8 cellular contexts compared by ENCODE assay signal in the genomic region with DNA sequence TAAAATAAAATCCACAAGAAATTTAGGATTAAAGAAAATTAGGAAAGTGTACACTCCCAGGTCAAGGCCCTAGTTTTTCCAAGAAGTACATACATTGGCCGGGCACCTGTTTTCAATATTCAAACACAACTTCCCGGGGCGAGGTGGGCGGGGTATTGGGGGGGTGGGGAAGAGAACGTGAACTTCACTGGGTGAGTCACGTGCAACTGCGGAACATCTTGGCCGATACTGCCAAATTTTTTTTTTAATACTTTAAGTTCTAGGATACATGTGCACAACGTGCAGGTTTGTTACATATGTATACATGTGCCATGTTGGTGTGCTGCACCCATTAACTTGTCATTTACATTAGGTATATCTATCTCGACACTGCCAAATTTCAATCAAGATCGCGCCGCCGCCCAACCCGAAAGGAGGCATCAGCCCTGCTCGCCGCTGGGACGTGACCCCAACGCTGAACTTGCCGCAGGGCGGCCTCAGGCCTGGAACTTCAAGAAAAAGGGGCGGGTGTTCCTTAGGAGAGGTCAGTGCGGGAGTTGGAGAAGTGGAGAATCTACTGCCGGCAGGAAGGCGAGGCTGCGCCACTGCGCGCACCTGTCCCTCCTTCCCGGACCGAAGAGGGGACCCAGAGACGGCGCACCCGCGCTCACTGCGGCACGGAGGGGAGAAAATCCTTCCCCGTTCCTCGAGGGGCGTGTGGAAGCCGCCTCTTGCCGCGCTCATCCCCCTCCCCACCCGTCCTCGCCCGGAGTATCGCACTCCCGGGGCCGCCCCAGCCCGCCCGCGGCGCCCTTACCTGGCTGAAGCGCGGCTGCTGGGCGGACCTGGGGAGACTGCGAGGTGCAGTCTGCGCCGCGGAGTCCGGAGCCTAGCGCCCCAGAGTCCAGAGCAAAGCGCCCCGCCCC. TPM values are rescaled to one million over a fixed set of nuclear protein-coding genes. Genes with fewer than 3 reads are reported as not detected.
DNase-seq lines count a peak whose midpoint lies in the region; ATAC-seq and TF ChIP-seq lines count a peak whose summit lies in the region.

A gene (minus strand): TSS at position 883 of the 905 bp plus-strand sequence. CDS start 41,224 bp downstream, outside the sequence.

- intact Hi-C loops in A673 (cut with micrococcal nuclease; ENCODE audit: unreplicated experiment), result no loop called here
- intact Hi-C loops in aorta (cut with DNase I), result no loop called here

- peaks cover 4% of the 10 kb centered on the region for H3K36me3 Mint-ChIP-seq in activated T-cell treated with anti-CD3 and anti-CD28 coated beads, Interleukin-2, amount 50 U/mL, for 24 hours (ENCODE audit: low read depth)
- H3K36me3 Mint-ChIP-seq in osteocyte (ENCODE audit: unreplicated experiment), result no peaks in the 10 kb centered on the region

- peak within 1 kb of the TSS; percentile 91 for H3K4me3 Mint-ChIP-seq in activated T-cell treated with anti-CD3 and anti-CD28 coated beads, Interleukin-2, amount 50 U/mL, for 24 hours
- peak within 1 kb of the TSS; percentile 81 for H3K4me3 Mint-ChIP-seq in osteocyte (ENCODE audit: unreplicated experiment)

- POLR2A ChIA-PET in A673 (lab: Charles Lee; ENCODE audit: low non-redundant PET), result no interaction called here

- 11 to 28% methylated on average over 4 to 9 of the region's 63 CpGs for WGBS in gastroesophageal sphincter (ENCODE audit: low coverage in 1 of 2), 2 donors
- 5% methylated on average over 45 to 63 of the region's 63 CpGs for WGBS in aorta, 2 donors

- no peak for TF ChIP-seq EP300 in gastroesophageal sphincter (IDR thresholded peaks at IDR 0.05)

- DNase-seq in A673 (ENCODE audit: low spot score) (peak; percentile 56), NCI-H510A (lab: John Stamatoyannopoulos, UW) (peak; percentile 63), osteocyte (ENCODE audit: extremely low spot score, unreplicated experiment) (no peak), aorta (peak; percentile 80 to 84)
- no peak for DNase-seq in activated T-cell treated with anti-CD3 and anti-CD28 coated beads, Interleukin-2, amount 50 U/mL, for 24 hours

- ATAC-seq in GM18505 (IDR thresholded peaks at IDR 0.05; ENCODE audit: unreplicated experiment) (peak; percentile 22), HG02885 (IDR thresholded peaks at IDR 0.05; ENCODE audit: poor library complexity, unreplicated experiment) (peak; percentile 32), gastroesophageal sphincter (peak; percentile 64), aorta (ENCODE audit: low FRiP score) (peak; percentile 70)

- H3K27ac Mint-ChIP-seq in activated T-cell treated with anti-CD3 and anti-CD28 coated beads, Interleukin-2, amount 50 U/mL, for 24 hours, result peak within 1 kb of the TSS; percentile 94
- no peak within 1 kb of the TSS for H3K27ac Mint-ChIP-seq in osteocyte (ENCODE audit: unreplicated experiment)

- peaks cover 26% of the 10 kb centered on the region for H3K4me1 Mint-ChIP-seq in activated T-cell treated with anti-CD3 and anti-CD28 coated beads, Interleukin-2, amount 50 U/mL, for 24 hours (ENCODE audit: low read depth)
- H3K4me1 Mint-ChIP-seq in osteocyte (ENCODE audit: unreplicated experiment), result peaks cover 3% of the 10 kb centered on the region

- H3K27me3 ChIP-seq in A673 (replicated peaks; ENCODE audit: insufficient read depth, low read depth, low read length, poor library complexity), result no peaks in the 10 kb centered on the region
- H3K27me3 ChIP-seq in gastroesophageal sphincter, result no peaks in the 10 kb centered on the region
- no peaks in the 10 kb centered on the region for H3K27me3 ChIP-seq in aorta (ENCODE audit: control insufficient read depth in 1 of 2, insufficient read depth in 2 of 2, low read length in 1 of 2)

- CTCF ChIA-PET in A673 (lab: Charles Lee), result no interaction called here

- H3K9me3 ChIP-seq in A673 (ENCODE audit: low read depth, low read length, poor library complexity, severe bottlenecking) (no peaks in the 10 kb centered on the region), gastroesophageal sphincter (no peaks in the 10 kb centered on the region), aorta (ENCODE audit: control insufficient read depth, low read length) (no peaks in the 10 kb centered on the region)

- TF ChIP-seq POLR2A in GM18505 (IDR thresholded peaks at IDR 0.05; ENCODE audit: borderline replicate concordance, extremely low read depth, insufficient read depth, insufficient read length) (peak; percentile 92), gastroesophageal sphincter (IDR thresholded peaks at IDR 0.05) (peak; percentile 49 to 53)

- no peaks in the 10 kb centered on the region for H3K9me3 Mint-ChIP-seq in activated T-cell treated with anti-CD3 and anti-CD28 coated beads, Interleukin-2, amount 50 U/mL, for 24 hours
- no peaks in the 10 kb centered on the region for H3K9me3 Mint-ChIP-seq in osteocyte (ENCODE audit: unreplicated experiment)

- no peaks in the 10 kb centered on the region for H3K27me3 Mint-ChIP-seq in activated T-cell treated with anti-CD3 and anti-CD28 coated beads, Interleukin-2, amount 50 U/mL, for 24 hours
- H3K27me3 Mint-ChIP-seq in osteocyte (ENCODE audit: unreplicated experiment), result peaks cover 29% of the 10 kb centered on the region

- H3K4me3 ChIP-seq in A673 (ENCODE audit: low read depth, low read length, poor library complexity, severe bottlenecking) (peak within 1 kb of the TSS; percentile 68), gastroesophageal sphincter (peak within 1 kb of the TSS; percentile 77 to 89), aorta (ENCODE audit: low read length in 2 of 2) (peak within 1 kb of the TSS; percentile 58 to 71)

- H3K4me1 ChIP-seq in A673 (ENCODE audit: insufficient read depth, low read length, poor library complexity, severe bottlenecking) (no peaks in the 10 kb centered on the region), gastroesophageal sphincter (peaks cover 0 to 21% (median 0%) of the 10 kb centered on the region in 3 donors), aorta (ENCODE audit: control insufficient read depth in 1 of 2, insufficient read depth in 2 of 2, low read length in 2 of 2) (no peaks in the 10 kb centered on the region)

- no TSS peak for BruUV-seq in A673 (replicated peaks; lab: Mats Ljungman, UMichigan)

- H3K36me3 ChIP-seq in A673 (ENCODE audit: insufficient read depth, low read length, poor library complexity, severe bottlenecking) (no peaks in the 10 kb centered on the region), gastroesophageal sphincter (no peaks in the 10 kb centered on the region), aorta (ENCODE audit: control insufficient read depth in 1 of 2, insufficient read depth in 2 of 2, low read length in 1 of 2) (no peaks in the 10 kb centered on the region)

- H3K27ac ChIP-seq in A673 (ENCODE audit: low read depth, low read length, poor library complexity, severe bottlenecking) (peak within 1 kb of the TSS; percentile 60), gastroesophageal sphincter (peak within 1 kb of the TSS; percentile 17 to 88 (median 80)), aorta (ENCODE audit: low read depth in 1 of 2, low read length in 2 of 2) (peak within 1 kb of the TSS in 1 of 2 donors; percentile 2)

- no peak for TF ChIP-seq CTCF in A673 (conservative IDR thresholded peaks at IDR 0.05; ENCODE audit: low read depth, low read length)
- no peak for TF ChIP-seq CTCF in gastroesophageal sphincter (IDR thresholded peaks at IDR 0.05)
- no peak for TF ChIP-seq CTCF in osteocyte (IDR thresholded peaks at IDR 0.05)

RNA-seq across cellular contexts. Expression of the gene that starts here (rescaled TPM):
- 6.8 and 6.9 TPM in 2 replicates for total RNA-seq in A673 (2021)
- total RNA-seq in gastroesophageal sphincter, result 1 to 10 TPM; 1.9 to 6.5 (median 3.1) TPM
- total RNA-seq in osteocyte, result 0.13 TPM in 1 of 2 replicates, not detected in the other
- total RNA-seq in aorta, result 1 to 10 TPM; 5.7 to 9.3 TPM
- polyA plus RNA-seq in aorta, result 1 to 10 TPM; 2.2 to 2.3 TPM

Comparison
In these comparisons a context has a peak if more than half of its experiments do, and no peak if none do; other contexts are left out.
1. DNase-seq: peak in A673 (single experiment), NCI-H510A (single experiment) and aorta (2 of 2); none in activated T-cell treated with anti-CD3 and anti-CD28 coated beads, Interleukin-2, amount 50 U/mL, for 24 hours (single experiment) and osteocyte (single experiment).
2. Peak in every context shown above with its lines, with median percentiles within 50 percentile points of each other: H3K4me3 ChIP-seq and ATAC-seq.